In genomic region chr6:20427856-20428255, GRCh38 we compare ENCODE assay signal across 11 cellular contexts.
DNase-seq lines count a peak whose midpoint lies in the region; ATAC-seq, FAIRE-seq and TF ChIP-seq lines count a peak whose summit lies in the region.
"Had no signal": no experiment of that assay in that cellular context is flagged by ENCODE, and none has a peak within 500 bp of the region (broad histone marks: within the 10 kb centered on the region; RNA-seq: fewer than 3 reads in every experiment).

No MANE protein-coding gene starts in this region.

- no peaks in the 10 kb centered on the region for H3K27me3 ChIP-seq in MM.1S (replicated peaks; ENCODE audit: insufficient read depth, low read length)

- peaks cover 25% of the 10 kb centered on the region for H3K4me1 Mint-ChIP-seq in stimulated activated memory B cell treated with anti-CD40 and anti-IgM and Interleukin-4, amounts not matched to agents 10 μg/mL and 1 μg/mL and 100 μg/mL, for 72 hours

- DNase-seq in GM19239 (ENCODE audit: insufficient read length, low spot score) (peak; percentile 36), MM.1S (no peak), RCC 7860 (ENCODE audit: low spot score) (no peak), HUDEP-2 (lab: John Stamatoyannopoulos, UW; ENCODE audit: unreplicated experiment in 76 of 76) (no peak), NCI-H446 treated with DMSO at 0.1 percent for 48 hours (lab: John Stamatoyannopoulos, UW) (no peak), NCI-H526 treated with DMSO at 0.1 percent for 48 hours (lab: John Stamatoyannopoulos, UW) (no peak)
- DNase-seq: activated naive CD4-positive, alpha-beta T cell treated with Interleukin-2 at 50 U/mL for 16 hours; erythroblast; NCI-H1105 treated with DMSO at 0.1 percent for 48 hours had no signal

- peak overlapping the region; percentile 31 for H3K4me3 Mint-ChIP-seq in stimulated activated memory B cell treated with anti-CD40 and anti-IgM and Interleukin-4, amounts not matched to agents 10 μg/mL and 1 μg/mL and 100 μg/mL, for 72 hours

- no peak overlapping the region for H3K4me3 ChIP-seq in MM.1S (ENCODE audit: low read length)

- peak overlapping the region; percentile 19; the same call in 1 of the 2 replicates for H3K27ac ChIP-seq in MM.1S (ENCODE audit: low read length)

- H3K36me3 ChIP-seq in MM.1S (replicated peaks; ENCODE audit: insufficient read depth, low read length) = peaks cover 7% of the 10 kb centered on the region

- TF ChIP-seq CTCF in MM.1S (IDR thresholded peaks at IDR 0.05; ENCODE audit: low read length) = no peak

- peak; percentile 92 for ATAC-seq in HG02763 (IDR thresholded peaks at IDR 0.05; ENCODE audit: unreplicated experiment)
- peak; percentile 92 for ATAC-seq in stimulated activated memory B cell treated with anti-CD40 and anti-IgM and Interleukin-4, amounts not matched to agents 10 μg/mL and 1 μg/mL and 100 μg/mL, for 72 hours

- H4K20me1 ChIP-seq in MM.1S (ENCODE audit: insufficient read depth, low read length) = peaks cover 16% of the 10 kb centered on the region; the same call in 1 of the 2 replicates

- H3K4me2 ChIP-seq in MM.1S (ENCODE audit: low read depth, low read length) = no peak overlapping the region

- H3K27ac Mint-ChIP-seq in stimulated activated memory B cell treated with anti-CD40 and anti-IgM and Interleukin-4, amounts not matched to agents 10 μg/mL and 1 μg/mL and 100 μg/mL, for 72 hours = peak overlapping the region; percentile 58

- peaks cover 26% of the 10 kb centered on the region for H3K36me3 Mint-ChIP-seq in stimulated activated memory B cell treated with anti-CD40 and anti-IgM and Interleukin-4, amounts not matched to agents 10 μg/mL and 1 μg/mL and 100 μg/mL, for 72 hours

- H3K9me3 ChIP-seq in MM.1S (replicated peaks; ENCODE audit: insufficient read depth, low read length) = no peaks in the 10 kb centered on the region

- H3F3A ChIP-seq in MM.1S (ENCODE audit: insufficient read depth, low read length) = peaks cover 5% of the 10 kb centered on the region; the same call in 1 of the 2 replicates

- H3K4me1 ChIP-seq in MM.1S (ENCODE audit: low read length) = peaks cover 16% of the 10 kb centered on the region

- H3K9me2 ChIP-seq in MM.1S (replicated peaks; ENCODE audit: insufficient read depth, low read length) = no peaks in the 10 kb centered on the region

- FAIRE-seq in GM19239 (lab: Jason Lieb, UNC) (peak; percentile 81), RCC 7860 (lab: Jason Lieb, UNC) (no peak)

- peaks cover 95% of the 10 kb centered on the region for H3K79me2 ChIP-seq in MM.1S (ENCODE audit: low read length)

- H2AFZ ChIP-seq in MM.1S (ENCODE audit: low read length) = no peak overlapping the region

- H3K9ac ChIP-seq in MM.1S (ENCODE audit: low read length) = no peak overlapping the region

- H3K27me3 Mint-ChIP-seq in stimulated activated memory B cell treated with anti-CD40 and anti-IgM and Interleukin-4, amounts not matched to agents 10 μg/mL and 1 μg/mL and 100 μg/mL, for 72 hours = no peaks in the 10 kb centered on the region

- H3K9me3 Mint-ChIP-seq in stimulated activated memory B cell treated with anti-CD40 and anti-IgM and Interleukin-4, amounts not matched to agents 10 μg/mL and 1 μg/mL and 100 μg/mL, for 72 hours = peaks cover 5% of the 10 kb centered on the region
